Comparison of ENCODE assay signal across 13 cellular contexts in genomic region chr13:25699600-25699999, GRCh38.
DNase-seq lines count a peak whose midpoint lies in the region; TF ChIP-seq lines count a peak whose summit lies in the region.
"Had no signal": no experiment of that assay in that cellular context is flagged by ENCODE, and none has a peak within 500 bp of the region (broad histone marks: within the 10 kb centered on the region; RNA-seq: fewer than 3 reads in every experiment).

No MANE protein-coding gene starts in this region.

- in situ Hi-C loops in astrocyte of the cerebellum (cut with HindIII; ENCODE audit: low sequenced_read_pairs) = no loop called here

- H2AK5ac ChIP-seq in mesenchymal stem cell (ENCODE audit: low read length, severe bottlenecking) = no peak overlapping the region

- H3K27ac ChIP-seq in KOPT-K1 (ENCODE audit: low read depth, low read length, poor library complexity, severe bottlenecking) (peak overlapping the region; percentile 73), neural progenitor cell (no peak overlapping the region), mesenchymal stem cell (ENCODE audit: low read length, poor library complexity, severe bottlenecking) (no peak overlapping the region)
- H3K27ac ChIP-seq: 22Rv1; BLaER1 treated with 17β-estradiol and CSF1 and Interleukin-3, amounts not matched to agents 10 nM and 100 nM; GM23248 had no signal

- H3K79me1 ChIP-seq in mesenchymal stem cell (replicated peaks; ENCODE audit: low read length, poor library complexity, severe bottlenecking) = no peaks in the 10 kb centered on the region

- 57% methylated on average over 2 of the region's 2 CpGs for WGBS in mesenchymal stem cell

- H3K9me3 ChIP-seq in KOPT-K1 (ENCODE audit: insufficient read depth, low read length, poor library complexity, severe bottlenecking) (peaks cover 6% of the 10 kb centered on the region), neural progenitor cell (ENCODE audit: low read depth) (no peaks in the 10 kb centered on the region), mesenchymal stem cell (ENCODE audit: control insufficient read depth, low read length) (peaks cover 3% of the 10 kb centered on the region)

- H2BK5ac ChIP-seq in mesenchymal stem cell (ENCODE audit: low read depth, low read length, poor library complexity, severe bottlenecking) = no peak overlapping the region

- H3K4me1 Mint-ChIP-seq in neural progenitor cell = peaks cover 5% of the 10 kb centered on the region
- H3K4me1 Mint-ChIP-seq: CD4-positive, CD25-positive, alpha-beta regulatory T cell had no signal

- H3K36me3 ChIP-seq in KOPT-K1 (ENCODE audit: insufficient read depth, low read length) = no peaks in the 10 kb centered on the region
- no peaks in the 10 kb centered on the region for H3K36me3 ChIP-seq in neural progenitor cell
- no peaks in the 10 kb centered on the region for H3K36me3 ChIP-seq in mesenchymal stem cell (ENCODE audit: control insufficient read depth in 1 of 2, insufficient read depth in 2 of 2, low read depth in 1 of 2, low read length in 2 of 2)
- H3K36me3 ChIP-seq: BLaER1 treated with 17β-estradiol and CSF1 and Interleukin-3, amounts not matched to agents 10 nM and 100 nM had no signal

- H3K18ac ChIP-seq in mesenchymal stem cell (ENCODE audit: low read depth in 1 of 2, low read length in 2 of 2) = no peak overlapping the region

- no peaks in the 10 kb centered on the region for H3K27me3 Mint-ChIP-seq in neural progenitor cell (ENCODE audit: insufficient read depth, low read depth)

- H3K4me1 ChIP-seq in neural progenitor cell (no peaks in the 10 kb centered on the region), mesenchymal stem cell (ENCODE audit: control insufficient read depth, insufficient read depth, low read depth, low read length) (peaks cover 2% of the 10 kb centered on the region)

- H3K4ac ChIP-seq in mesenchymal stem cell (ENCODE audit: low read depth in 1 of 2, low read length in 2 of 2) = no peak overlapping the region

- no peaks in the 10 kb centered on the region for H3K79me2 ChIP-seq in neural progenitor cell (ENCODE audit: low read depth)

- H3K4me2 ChIP-seq in neural progenitor cell = no peak overlapping the region
- no peak overlapping the region for H3K4me2 ChIP-seq in mesenchymal stem cell (ENCODE audit: low read length, poor library complexity, severe bottlenecking)

- no peak overlapping the region for H3K4me3 Mint-ChIP-seq in neural progenitor cell
- H3K4me3 Mint-ChIP-seq: CD4-positive, CD25-positive, alpha-beta regulatory T cell had no signal

- no peaks in the 10 kb centered on the region for H3K9me3 Mint-ChIP-seq in neural progenitor cell

- H2BK15ac ChIP-seq in mesenchymal stem cell (ENCODE audit: low read depth, poor library complexity, severe bottlenecking) = no peak overlapping the region

- H3K27me3 ChIP-seq in neural progenitor cell (no peaks in the 10 kb centered on the region), mesenchymal stem cell (ENCODE audit: control insufficient read depth in 1 of 2, insufficient read depth in 1 of 2, low read length in 2 of 2) (no peaks in the 10 kb centered on the region)
- H3K27me3 ChIP-seq: BLaER1 treated with 17β-estradiol and CSF1 and Interleukin-3, amounts not matched to agents 10 nM and 100 nM had no signal

- H4K91ac ChIP-seq in mesenchymal stem cell (ENCODE audit: low read length) = no peak overlapping the region

- H4K8ac ChIP-seq in mesenchymal stem cell (ENCODE audit: low read length) = no peak overlapping the region

- H4K20me1 ChIP-seq in neural progenitor cell (ENCODE audit: low read depth) = no peaks in the 10 kb centered on the region
- H4K20me1 ChIP-seq: BLaER1 treated with 17β-estradiol and CSF1 and Interleukin-3, amounts not matched to agents 10 nM and 100 nM had no signal

- peak overlapping the region; percentile 32 for H2AFZ ChIP-seq in neural progenitor cell (replicated peaks)
- H2AFZ ChIP-seq in mesenchymal stem cell (ENCODE audit: low read depth, low read length) = no peak overlapping the region
- H2AFZ ChIP-seq: GM23248 had no signal

- H2BK120ac ChIP-seq in mesenchymal stem cell (ENCODE audit: low read depth, low read length) = no peak overlapping the region

- H3K4me3 ChIP-seq in astrocyte of the cerebellum (ENCODE audit: low read depth, low read length) = no peak overlapping the region
- no peak overlapping the region for H3K4me3 ChIP-seq in neural progenitor cell
- H3K4me3 ChIP-seq in mesenchymal stem cell (ENCODE audit: insufficient read depth in 1 of 2, low read depth in 1 of 2, low read length in 2 of 2) = no peak overlapping the region
- H3K4me3 ChIP-seq: BLaER1 treated with 17β-estradiol and CSF1 and Interleukin-3, amounts not matched to agents 10 nM and 100 nM; GM23248 had no signal

- H3K14ac ChIP-seq in mesenchymal stem cell (ENCODE audit: low read length in 2 of 2) = no peak overlapping the region

- H3K23ac ChIP-seq in mesenchymal stem cell (ENCODE audit: low read length in 2 of 2) = no peak overlapping the region

- DNase-seq in A172 (ENCODE audit: low spot score) (peak; percentile 13), astrocyte of the cerebellum (ENCODE audit: low read depth) (peak; percentile 35), neural progenitor cell (ENCODE audit: low spot score) (no peak), SHP77 treated with DMSO at 0.1 percent for 48 hours (lab: John Stamatoyannopoulos, UW) (no peak), NCI-H2107 treated with DMSO at 0.1 percent for 48 hours (lab: John Stamatoyannopoulos, UW; ENCODE audit: unreplicated experiment) (no peak), mesenchymal stem cell (no peak)
- DNase-seq: AML-193; CD4-positive, CD25-positive, alpha-beta regulatory T cell; DMS53; GM23248 had no signal

- no peaks in the 10 kb centered on the region for H3F3A ChIP-seq in neural progenitor cell (ENCODE audit: low read depth)

- H2BK12ac ChIP-seq in mesenchymal stem cell (ENCODE audit: low read length in 2 of 2) = no peak overlapping the region

- H3K36me3 Mint-ChIP-seq in neural progenitor cell = no peaks in the 10 kb centered on the region
- H3K36me3 Mint-ChIP-seq: CD4-positive, CD25-positive, alpha-beta regulatory T cell had no signal

- H3K9ac ChIP-seq in neural progenitor cell (no peak overlapping the region), mesenchymal stem cell (ENCODE audit: low read length) (no peak overlapping the region)
- H3K9ac ChIP-seq: BLaER1 treated with 17β-estradiol and CSF1 and Interleukin-3, amounts not matched to agents 10 nM and 100 nM; GM23248 had no signal

- H3K27ac Mint-ChIP-seq in neural progenitor cell = no peak overlapping the region
- H3K27ac Mint-ChIP-seq: CD4-positive, CD25-positive, alpha-beta regulatory T cell had no signal

- no peak for TF ChIP-seq CTCF in astrocyte of the cerebellum (IDR thresholded peaks at IDR 0.05; ENCODE audit: low read depth, low read length, missing control alignments)
- TF ChIP-seq CTCF in neural progenitor cell (IDR thresholded peaks at IDR 0.05) = no peak

Comparison
In these comparisons a context has a peak if more than half of its experiments do, and no peak if none do; other contexts are left out.
1. DNase-seq: peak in A172 (single experiment) and astrocyte of the cerebellum (single experiment); none in neural progenitor cell (single experiment), SHP77 treated with DMSO at 0.1 percent for 48 hours (single experiment), NCI-H2107 treated with DMSO at 0.1 percent for 48 hours (single experiment) and mesenchymal stem cell (single experiment).